8 cellular contexts compared by ENCODE assay signal in genomic region chrX:153708415-153708814, GRCh38. TPM values are rescaled to one million over a fixed set of nuclear protein-coding genes. Genes with fewer than 3 reads are reported as not detected.
DNase-seq lines count a peak whose midpoint lies in the region; ATAC-seq and TF ChIP-seq lines count a peak whose summit lies in the region.

No MANE protein-coding gene starts in this region.

- peak; percentile 70 for TF ChIP-seq CTCF in AG09319 (IDR thresholded peaks at IDR 0.05; ENCODE audit: low read depth, low read length)
- peak; percentile 51 for TF ChIP-seq CTCF in GM13977 (IDR thresholded peaks at IDR 0.05; ENCODE audit: extremely low read depth, insufficient read depth, missing control alignments)
- peak; percentile 54 for TF ChIP-seq CTCF in glutamatergic neuron (IDR thresholded peaks at IDR 0.05; ENCODE audit: partially characterized antibody, unreplicated experiment)
- TF ChIP-seq CTCF in progenitor cell of endocrine pancreas (IDR thresholded peaks at IDR 0.05; ENCODE audit: unreplicated experiment) = peak; percentile 63

- H3K27me3 Mint-ChIP-seq in activated naive CD4-positive, alpha-beta T cell treated with anti-CD3 and anti-CD28 coated beads for 36 hours (ENCODE audit: low read depth) = no peaks in the 10 kb centered on the region
- peaks cover 3% of the 10 kb centered on the region for H3K27me3 Mint-ChIP-seq in glutamatergic neuron (ENCODE audit: unreplicated experiment)
- H3K27me3 Mint-ChIP-seq in progenitor cell of endocrine pancreas = no peaks in the 10 kb centered on the region

- no peak overlapping the region for H3K27ac Mint-ChIP-seq in activated naive CD4-positive, alpha-beta T cell treated with anti-CD3 and anti-CD28 coated beads for 36 hours
- no peak overlapping the region for H3K27ac Mint-ChIP-seq in glutamatergic neuron (ENCODE audit: unreplicated experiment)
- H3K27ac Mint-ChIP-seq in progenitor cell of endocrine pancreas = peak overlapping the region; percentile 37

- H3K4me3 Mint-ChIP-seq in activated naive CD4-positive, alpha-beta T cell treated with anti-CD3 and anti-CD28 coated beads for 36 hours = no peak overlapping the region
- H3K4me3 Mint-ChIP-seq in glutamatergic neuron (ENCODE audit: unreplicated experiment) = no peak overlapping the region
- no peak overlapping the region for H3K4me3 Mint-ChIP-seq in progenitor cell of endocrine pancreas (ENCODE audit: low read depth)

- peaks cover 4% of the 10 kb centered on the region for H3K36me3 Mint-ChIP-seq in activated naive CD4-positive, alpha-beta T cell treated with anti-CD3 and anti-CD28 coated beads for 36 hours (ENCODE audit: low read depth)
- H3K36me3 Mint-ChIP-seq in glutamatergic neuron (ENCODE audit: unreplicated experiment) (no peaks in the 10 kb centered on the region), progenitor cell of endocrine pancreas (ENCODE audit: insufficient read depth) (peaks cover 6% of the 10 kb centered on the region)

- DNase-seq in AG09319 (ENCODE audit: extremely low read depth, low read depth) (no peak), GM13977 (ENCODE audit: low spot score) (no peak), NCI-H460 (ENCODE audit: extremely low read depth, low read depth) (peak; percentile 70), glutamatergic neuron (peak; percentile 78), progenitor cell of endocrine pancreas (ENCODE audit: low spot score, unreplicated experiment) (peak; percentile 56)
- DNase-seq in activated naive CD4-positive, alpha-beta T cell treated with anti-CD3 and anti-CD28 coated beads for 36 hours = peak; percentile 67

- intact Hi-C loops in activated naive CD4-positive, alpha-beta T cell treated with anti-CD3 and anti-CD28 coated beads for 36 hours (cut with micrococcal nuclease) = loop anchor here (1.0 kb wide), 1 partner anchor 21 kb away; the partner anchor contains the start of gene SLC6A8

- no peaks in the 10 kb centered on the region for H3K9me3 Mint-ChIP-seq in activated naive CD4-positive, alpha-beta T cell treated with anti-CD3 and anti-CD28 coated beads for 36 hours
- H3K9me3 Mint-ChIP-seq in glutamatergic neuron (ENCODE audit: unreplicated experiment) (no peaks in the 10 kb centered on the region), progenitor cell of endocrine pancreas (ENCODE audit: low read depth) (peaks cover 9% of the 10 kb centered on the region)

- H3K4me1 Mint-ChIP-seq in activated naive CD4-positive, alpha-beta T cell treated with anti-CD3 and anti-CD28 coated beads for 36 hours (ENCODE audit: low read depth) = peaks cover 4% of the 10 kb centered on the region
- H3K4me1 Mint-ChIP-seq in glutamatergic neuron (ENCODE audit: low read depth, unreplicated experiment) (peaks cover 4% of the 10 kb centered on the region), progenitor cell of endocrine pancreas (ENCODE audit: low read depth) (peaks cover 1% of the 10 kb centered on the region)

- in situ Hi-C loops in GM13977 (cut with MboI; ENCODE audit: low pct_unique_long_range_greater_than_20kb, low sequenced_read_pairs, unreplicated experiment) = no loop called here

- ATAC-seq in GM18909 (IDR thresholded peaks at IDR 0.05; ENCODE audit: poor library complexity, unreplicated experiment) (no peak), GM21381 (IDR thresholded peaks at IDR 0.05; ENCODE audit: unreplicated experiment) (no peak)

- CTCF ChIA-PET in activated naive CD4-positive, alpha-beta T cell treated with anti-CD3 and anti-CD28 coated beads for 36 hours (lab: Charles Lee) = interaction anchor here (1.0 to 1.6 kb wide), 3 partner anchors 22 to 47 kb away, joined by 3 to 4 read pairs (median 4); no protein-coding TSS in a partner anchor

RNA-seq across cellular contexts. Expression of gene BCAP31, which starts 15.8 kb away (rescaled TPM):
- total RNA-seq in NCI-H460 (2014; rRNA removed; shearing (Covaris generic)) = 219 and 225 TPM in 2 replicates
- polyA plus RNA-seq in NCI-H460 (2014; cell fraction: nucleus; rRNA removed) = 333 and 438 TPM in 2 replicates
- 10 to 100 TPM; 69.5 to 71.2 TPM for total RNA-seq in activated naive CD4-positive, alpha-beta T cell treated with anti-CD3 and anti-CD28 coated beads for 36 hours
- total RNA-seq in glutamatergic neuron (ENCODE audit: unreplicated experiment) (155 TPM), progenitor cell of endocrine pancreas (142 and 149 TPM in 2 replicates)

RNA-seq across cellular contexts. Expression of gene ABCD1, which starts 16.2 kb away (rescaled TPM):
- total RNA-seq in NCI-H460 (2014; rRNA removed; shearing (Covaris generic)) = 9.2 and 11.2 TPM in 2 replicates
- polyA plus RNA-seq in NCI-H460 (2014; cell fraction: nucleus; rRNA removed) = 13.3 and 23.6 TPM in 2 replicates
- total RNA-seq in activated naive CD4-positive, alpha-beta T cell treated with anti-CD3 and anti-CD28 coated beads for 36 hours = 1 to 10 TPM; 2.5 to 3.4 TPM
- 13.5 TPM for total RNA-seq in glutamatergic neuron (ENCODE audit: unreplicated experiment)
- total RNA-seq in progenitor cell of endocrine pancreas = 15.2 and 15.3 TPM in 2 replicates

RNA-seq across cellular contexts. Expression of gene SLC6A8, which starts 20.7 kb away (rescaled TPM):
- total RNA-seq in NCI-H460 (2014; rRNA removed; shearing (Covaris generic)) = 42.0 and 45.6 TPM in 2 replicates
- polyA plus RNA-seq in NCI-H460 (2014; cell fraction: nucleus; rRNA removed) = 78.0 and 79.4 TPM in 2 replicates
- under 1 TPM; 0.32 to 0.41 TPM for total RNA-seq in activated naive CD4-positive, alpha-beta T cell treated with anti-CD3 and anti-CD28 coated beads for 36 hours
- 108 TPM for total RNA-seq in glutamatergic neuron (ENCODE audit: unreplicated experiment)
- 52.2 and 55.7 TPM in 2 replicates for total RNA-seq in progenitor cell of endocrine pancreas

RNA-seq across cellular contexts. Expression of gene PNCK, which starts 34.8 kb away (rescaled TPM):
- total RNA-seq in NCI-H460 (2014; rRNA removed; shearing (Covaris generic)) = 0.42 and 0.69 TPM in 2 replicates
- not detected in 2 replicates for polyA plus RNA-seq in NCI-H460 (2014; cell fraction: nucleus; rRNA removed)
- total RNA-seq in activated naive CD4-positive, alpha-beta T cell treated with anti-CD3 and anti-CD28 coated beads for 36 hours = under 1 TPM; 0.26 to 0.30 TPM
- total RNA-seq in glutamatergic neuron (ENCODE audit: unreplicated experiment) = 4.3 TPM
- 5.4 and 6.1 TPM in 2 replicates for total RNA-seq in progenitor cell of endocrine pancreas

RNA-seq across cellular contexts. Expression of gene PLXNB3, which starts 55.6 kb away (rescaled TPM):
- total RNA-seq in NCI-H460 (2014; rRNA removed; shearing (Covaris generic)) = 3.3 and 4.9 TPM in 2 replicates
- 12.3 TPM in 2 replicates for polyA plus RNA-seq in NCI-H460 (2014; cell fraction: nucleus; rRNA removed)
- under 1 TPM; 0.05 to 0.44 TPM for total RNA-seq in activated naive CD4-positive, alpha-beta T cell treated with anti-CD3 and anti-CD28 coated beads for 36 hours
- total RNA-seq in glutamatergic neuron (ENCODE audit: unreplicated experiment) (5.8 TPM), progenitor cell of endocrine pancreas (0.98 and 1.1 TPM in 2 replicates)

Comparison
In these comparisons a context has a peak if more than half of its experiments do, and no peak if none do; other contexts are left out.
1. DNase-seq: peak in NCI-H460 (single experiment), activated naive CD4-positive, alpha-beta T cell treated with anti-CD3 and anti-CD28 coated beads for 36 hours (single experiment), glutamatergic neuron (single experiment) and progenitor cell of endocrine pancreas (single experiment); none in AG09319 (single experiment) and GM13977 (single experiment).
2. RNA of gene SLC6A8, which starts 20.7 kb away (total RNA-seq): 108 TPM in glutamatergic neuron (single experiment), 52.2 to 55.7 TPM in progenitor cell of endocrine pancreas and 42.0 to 45.6 TPM in NCI-H460; 0.32 to 0.41 TPM in activated naive CD4-positive, alpha-beta T cell treated with anti-CD3 and anti-CD28 coated beads for 36 hours; every median in the first group is over 10 times any median in the second.
3. Peak in every context shown above with its lines, with median percentiles within 50 percentile points of each other: CTCF ChIP-seq.